In genomic region chr7:44244282-44244681, GRCh38 we compare ENCODE assay signal across 10 cellular contexts. TPM values are rescaled to one million over a fixed set of nuclear protein-coding genes. Genes with fewer than 3 reads are reported as not detected.
A peak's percentile ranks its signal among the peaks of the same experiment; 100 is the strongest.
DNase-seq lines count a peak whose midpoint lies in the region; ATAC-seq and TF ChIP-seq lines count a peak whose summit lies in the region.
"Had no signal": no experiment of that assay in that cellular context is flagged by ENCODE, and none has a peak within 500 bp of the region (broad histone marks: within the 10 kb centered on the region; RNA-seq: fewer than 3 reads in every experiment).

No MANE protein-coding gene starts in this region.

- H3K27me3 ChIP-seq in NT2/D1 (ENCODE audit: insufficient read depth, insufficient read length), result no peaks in the 10 kb centered on the region

- H3K36me3 Mint-ChIP-seq in brain (no peaks in the 10 kb centered on the region), progenitor cell of endocrine pancreas (ENCODE audit: insufficient read depth) (no peaks in the 10 kb centered on the region)
- H3K36me3 Mint-ChIP-seq: CD8-positive, alpha-beta memory T cell; memory B cell had no signal

- no peak overlapping the region for H3K4me3 ChIP-seq in NT2/D1 (ENCODE audit: insufficient read length, low read depth)

- peak; percentile 40 to 52 for TF ChIP-seq CTCF in brain (conservative IDR thresholded peaks at IDR 0.05)
- TF ChIP-seq CTCF in progenitor cell of endocrine pancreas (IDR thresholded peaks at IDR 0.05; ENCODE audit: unreplicated experiment), result peak; percentile 61

- H3K4me3 Mint-ChIP-seq in brain (no peak overlapping the region), progenitor cell of endocrine pancreas (ENCODE audit: low read depth) (no peak overlapping the region)
- H3K4me3 Mint-ChIP-seq: CD8-positive, alpha-beta memory T cell; memory B cell had no signal

- H3K36me3 ChIP-seq in NT2/D1 (ENCODE audit: insufficient read depth, insufficient read length, low read length), result no peaks in the 10 kb centered on the region

- H3K27ac Mint-ChIP-seq in brain (peak overlapping the region in 1 of 5 experiments; percentile 30), progenitor cell of endocrine pancreas (no peak overlapping the region)
- H3K27ac Mint-ChIP-seq: CD8-positive, alpha-beta memory T cell; memory B cell had no signal

- peaks cover 6% of the 10 kb centered on the region for H3K4me1 ChIP-seq in NT2/D1 (ENCODE audit: insufficient read depth, insufficient read length)

- intact Hi-C loops in left colon (cut with DNase I, micrococcal nuclease), result loop anchor here in 1 of 2 donors (5.0 to 10.0 kb wide), 2 partner anchors 233 to 321 kb away; no protein-coding TSS in a partner anchor

- H3K9me3 Mint-ChIP-seq in brain (no peaks in the 10 kb centered on the region), progenitor cell of endocrine pancreas (ENCODE audit: low read depth) (no peaks in the 10 kb centered on the region)
- H3K9me3 Mint-ChIP-seq: CD8-positive, alpha-beta memory T cell; memory B cell had no signal

- no peak for ATAC-seq in left colon

- peak overlapping the region; percentile 8 for H3K9ac ChIP-seq in NT2/D1 (ENCODE audit: insufficient read length, low read depth)

- H3K4me1 Mint-ChIP-seq in brain (no peaks in the 10 kb centered on the region), progenitor cell of endocrine pancreas (ENCODE audit: low read depth) (no peaks in the 10 kb centered on the region)
- H3K4me1 Mint-ChIP-seq: CD8-positive, alpha-beta memory T cell had no signal

- DNase-seq in NCI-H748 (lab: John Stamatoyannopoulos, UW; ENCODE audit: unreplicated experiment) (peak; percentile 22), NCI-H748 treated with DMSO at 0.1 percent for 48 hours (lab: John Stamatoyannopoulos, UW) (no peak), NT2/D1 (ENCODE audit: low read depth, low spot score) (no peak), progenitor cell of endocrine pancreas (ENCODE audit: low spot score, unreplicated experiment) (no peak), NCI-H1930 (lab: John Stamatoyannopoulos, UW) (no peak), ureter (ENCODE audit: low spot score) (no peak), left colon (no peak)

- H3K9me3 ChIP-seq in NT2/D1 (ENCODE audit: insufficient read depth, low read length), result no peaks in the 10 kb centered on the region

- H3K27me3 Mint-ChIP-seq in brain, result no peaks in the 10 kb centered on the region
- H3K27me3 Mint-ChIP-seq in progenitor cell of endocrine pancreas, result peaks cover 6% of the 10 kb centered on the region
- H3K27me3 Mint-ChIP-seq: CD8-positive, alpha-beta memory T cell had no signal

RNA-seq across cellular contexts. Expression of gene YKT6, which starts 43.5 kb away (rescaled TPM):
- 86.3 TPM for polyA plus RNA-seq in brain (ENCODE audit: insufficient read depth, low read depth, low replicate concordance)
- total RNA-seq in progenitor cell of endocrine pancreas, result 79.2 and 82.5 TPM in 2 replicates
- 64.2 TPM for total RNA-seq in ureter
- 10 to 100 TPM; 84.8 to 86.9 TPM for total RNA-seq in left colon

RNA-seq across cellular contexts. Expression of gene GCK, which starts 55.0 kb away (rescaled TPM):
- polyA plus RNA-seq in brain (ENCODE audit: insufficient read depth, low read depth, low replicate concordance), result 41.6 TPM
- total RNA-seq in progenitor cell of endocrine pancreas, result 4.9 and 5.9 TPM in 2 replicates
- 0.39 TPM for total RNA-seq in ureter
- under 1 TPM; 0.15 to 0.22 TPM for total RNA-seq in left colon
